17 cellular contexts compared by ENCODE assay signal in the genomic region with DNA sequence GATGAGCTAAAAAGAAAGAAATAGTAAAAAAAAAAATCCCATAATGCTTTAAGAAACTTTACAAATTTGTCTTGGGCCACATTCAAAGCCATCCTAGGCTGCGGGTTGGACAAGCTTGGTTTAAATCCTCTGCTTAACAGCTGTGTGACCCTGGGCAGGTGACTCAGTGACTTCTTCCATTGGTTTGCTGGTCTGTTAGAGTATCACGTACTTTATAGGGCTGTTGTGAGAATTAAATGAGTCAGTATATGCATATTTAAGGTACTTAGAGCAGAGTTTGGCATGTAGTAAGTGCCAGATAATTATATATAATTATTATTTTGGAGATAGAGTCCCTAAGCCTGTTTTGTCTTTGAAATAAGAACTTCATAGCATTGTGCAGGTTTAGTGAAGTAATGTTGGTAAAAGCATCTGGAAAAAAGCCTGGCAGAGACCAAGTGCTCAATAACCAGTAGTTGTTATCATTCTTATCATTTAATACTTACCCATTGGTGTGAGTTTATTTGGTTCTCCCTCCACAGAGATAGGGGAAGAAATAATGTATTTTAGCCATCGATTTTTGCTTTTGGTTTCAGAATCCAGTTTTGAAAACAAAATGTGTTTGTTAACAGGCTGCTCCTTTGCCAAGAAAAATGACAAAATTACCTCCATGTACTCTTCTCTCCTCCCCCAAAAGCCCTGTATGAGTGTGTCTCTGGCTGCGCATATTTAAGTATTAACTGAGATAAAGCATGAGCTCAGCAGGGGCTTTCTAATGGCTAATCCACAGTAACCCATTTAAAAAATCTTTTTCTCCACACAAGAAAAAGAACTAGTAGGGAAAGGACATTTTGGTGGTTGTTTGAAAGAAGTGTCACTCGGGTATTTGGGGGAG.
DNase-seq lines count a peak whose midpoint lies in the region; ATAC-seq and TF ChIP-seq lines count a peak whose summit lies in the region.
"Had no signal": no experiment of that assay in that cellular context is flagged by ENCODE, and none has a peak within 500 bp of the region (broad histone marks: within the 10 kb centered on the region; RNA-seq: fewer than 3 reads in every experiment).

No MANE protein-coding gene starts in this region.

- peak; percentile 77 to 87 for ATAC-seq in activated CD4-positive, CD25-positive, alpha-beta regulatory T cell treated with anti-CD3 and anti-CD28 coated beads, Interleukin-2, amount 50 U/mL, for 24 hours
- ATAC-seq: gastroesophageal sphincter had no signal

- H3K27me3 ChIP-seq in trophoblast cell (ENCODE audit: insufficient read depth, low read length), result no peaks in the 10 kb centered on the region
- H3K27me3 ChIP-seq: gastroesophageal sphincter had no signal

- no peaks in the 10 kb centered on the region for H3K36me3 ChIP-seq in trophoblast cell (ENCODE audit: control insufficient read depth in 1 of 2, insufficient read depth in 2 of 2, low read length in 2 of 2)
- H3K36me3 ChIP-seq: gastroesophageal sphincter had no signal

- no peak overlapping the region for H2BK12ac ChIP-seq in trophoblast cell (ENCODE audit: low read length)

- no peak overlapping the region for H3K4me3 ChIP-seq in cardiac fibroblast (replicated peaks in 1 of 2; ENCODE audit: low read depth in 2 of 2, low read length in 2 of 2)
- no peak overlapping the region for H3K4me3 ChIP-seq in trophoblast cell (ENCODE audit: low read depth, low read length)
- H3K4me3 ChIP-seq: gastroesophageal sphincter had no signal

- H2BK5ac ChIP-seq in trophoblast cell (ENCODE audit: low read depth, low read length, poor library complexity), result no peak overlapping the region

- H3K9ac ChIP-seq in trophoblast cell (ENCODE audit: low read length), result no peak overlapping the region

- no peak overlapping the region for H4K8ac ChIP-seq in trophoblast cell (ENCODE audit: low read depth, low read length)

- H3K79me2 ChIP-seq in trophoblast cell (ENCODE audit: control insufficient read depth, insufficient read depth, low read length, poor library complexity), result peaks cover 2% of the 10 kb centered on the region

- H3K79me1 ChIP-seq in trophoblast cell (ENCODE audit: low read length), result peaks cover 2% of the 10 kb centered on the region

- DNase-seq in activated CD4-positive, CD25-positive, alpha-beta regulatory T cell (lab: John Stamatoyannopoulos, UW), result no peak
- DNase-seq in M059J (ENCODE audit: low read depth) (peak; percentile 70), cardiac fibroblast (ENCODE audit: low read depth in 2 of 2) (peak; percentile 50 to 77), trophoblast cell (peak; percentile 9 to 17), NCI-H1930 (lab: John Stamatoyannopoulos, UW) (no peak), NCI-H1694 (lab: John Stamatoyannopoulos, UW) (no peak), amniotic stem cell (lab: John Stamatoyannopoulos, UW) (no peak)
- DNase-seq: activated T-cell treated with anti-CD3 and anti-CD28 coated beads, Interleukin-2, amount 50 U/mL, for 4 hours; cerebellar nuclear complex; DMS53; kidney; NCI-H2171; nephron progenitor cell; small intestine had no signal

- no peak for TF ChIP-seq CTCF in cardiac fibroblast (IDR thresholded peaks at IDR 0.05; ENCODE audit: low read depth, low read length)

- WGBS in trophoblast cell (ENCODE audit: extremely low coverage, insufficient coverage, insufficient read length), result no CpG with 5 or more reads among the region's 5 CpGs

- H4K91ac ChIP-seq in trophoblast cell (ENCODE audit: low read depth, low read length), result no peak overlapping the region

- peak overlapping the region; percentile 46 for H3K4ac ChIP-seq in trophoblast cell (ENCODE audit: low read depth, low read length)

- no peak overlapping the region for H3K14ac ChIP-seq in trophoblast cell (ENCODE audit: low read length)

- peaks cover 12 to 18% of the 10 kb centered on the region in 2 experiments for H3K4me1 ChIP-seq in trophoblast cell (ENCODE audit: control insufficient read depth in 1 of 2, insufficient read depth in 2 of 2, low read length in 2 of 2)

- H3K18ac ChIP-seq in trophoblast cell (ENCODE audit: low read length), result peak overlapping the region; percentile 76

- H3K4me2 ChIP-seq in trophoblast cell (ENCODE audit: low read length), result no peak overlapping the region

- no peak overlapping the region for H3K23ac ChIP-seq in trophoblast cell (ENCODE audit: low read length)

- H3K27ac ChIP-seq in trophoblast cell (ENCODE audit: low read depth, low read length), result no peak overlapping the region
- H3K27ac ChIP-seq: gastroesophageal sphincter, RWPE1 had no signal

- H4K12ac ChIP-seq in trophoblast cell (ENCODE audit: low read depth, low read length), result no peak overlapping the region

- H2BK120ac ChIP-seq in trophoblast cell (ENCODE audit: insufficient read depth, low read length, poor library complexity), result no peak overlapping the region

- no peak overlapping the region for H2AFZ ChIP-seq in trophoblast cell (ENCODE audit: insufficient read depth, low read length, poor library complexity)

- no peak overlapping the region for H2AK5ac ChIP-seq in trophoblast cell (ENCODE audit: low read length)

- no peaks in the 10 kb centered on the region for H3K9me3 ChIP-seq in trophoblast cell (ENCODE audit: insufficient read depth, low read depth, low read length)
- H3K9me3 ChIP-seq: gastroesophageal sphincter had no signal

Comparison
In these comparisons a context has a peak if more than half of its experiments do, and no peak if none do; other contexts are left out.
1. DNase-seq: peak in M059J (single experiment), cardiac fibroblast (2 of 2) and trophoblast cell (2 of 2); none in activated CD4-positive, CD25-positive, alpha-beta regulatory T cell (0 of 4), NCI-H1930 (0 of 2), NCI-H1694 (single experiment) and amniotic stem cell (single experiment).